Comparison of ENCODE assay signal across 8 cellular contexts in the genomic region with DNA sequence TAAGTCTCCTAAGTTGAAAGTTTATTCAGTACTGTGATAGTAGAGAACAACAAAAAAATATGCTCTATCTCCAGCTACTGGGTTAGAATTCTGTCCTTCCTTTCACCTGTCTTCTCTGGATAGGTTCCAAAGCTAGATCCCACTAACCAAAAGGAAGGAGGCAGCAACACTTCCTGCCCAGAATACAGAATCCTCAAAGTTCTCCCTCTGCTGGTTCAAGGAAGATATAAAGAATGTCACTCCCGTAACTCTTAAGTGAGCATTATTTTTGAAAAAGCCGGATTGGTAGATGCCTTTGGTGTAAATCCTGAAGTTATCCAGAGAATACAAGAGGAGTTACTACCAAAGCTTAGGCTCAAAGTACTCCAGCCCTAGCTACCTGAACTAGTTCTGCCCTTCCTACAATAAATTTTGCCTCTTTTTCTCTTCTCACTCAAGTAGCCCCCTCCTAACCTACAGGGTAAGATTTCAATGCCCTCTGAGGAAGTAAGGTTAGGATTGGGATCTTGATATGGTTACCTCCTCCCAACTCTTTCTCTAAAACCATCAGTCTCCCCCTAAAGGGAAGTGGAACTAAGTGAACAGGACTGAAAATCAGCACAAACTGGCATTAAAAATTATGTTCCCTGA. TPM values are rescaled to one million over a fixed set of nuclear protein-coding genes. Genes with fewer than 3 reads are reported as not detected.
DNase-seq lines count a peak whose midpoint lies in the region; ATAC-seq and TF ChIP-seq lines count a peak whose summit lies in the region.

No MANE protein-coding gene starts in this region.

- TF ChIP-seq CTCF in tibial nerve (IDR thresholded peaks at IDR 0.05) = peak in 3 of 5 experiments; percentile 15 to 56 (median 17)

- H3K9me3 ChIP-seq in adipocyte (ENCODE audit: control insufficient read depth, low read length) (no peaks in the 10 kb centered on the region), tibial nerve (no peaks in the 10 kb centered on the region)

- H3K9ac ChIP-seq in adipocyte (ENCODE audit: low read length) = no peak overlapping the region

- TF ChIP-seq EP300 in tibial nerve (IDR thresholded peaks at IDR 0.05) = no peak

- H3K4me1 ChIP-seq in adipocyte (ENCODE audit: control insufficient read depth, insufficient read depth, low read length) (no peaks in the 10 kb centered on the region), tibial nerve (peaks cover 0 to 10% (median 1%) of the 10 kb centered on the region in 4 donors)

- TF ChIP-seq POLR2A in tibial nerve (IDR thresholded peaks at IDR 0.05) = no peak

- 20 to 31% methylated on average over 2 of the region's 2 CpGs for WGBS in tibial nerve, 2 donors

- no peak for ATAC-seq in GM19467 (IDR thresholded peaks at IDR 0.05; ENCODE audit: unreplicated experiment)

- no peak overlapping the region for H3K27ac ChIP-seq in tibial nerve

- DNase-seq in GM03348 (ENCODE audit: low spot score) = peak; percentile 64
- peak; percentile 42 for DNase-seq in NAMALWA (ENCODE audit: low spot score)
- peak; percentile 83 for DNase-seq in adipocyte (ENCODE audit: low read depth)
- peak; percentile 67 for DNase-seq in iPS-NIHi11 (ENCODE audit: low spot score)
- no peak for DNase-seq in tibial nerve (ENCODE audit: low spot score in 2 of 2)
- no peak for DNase-seq in NCI-H345 treated with DMSO at 0.1 percent for 48 hours (lab: John Stamatoyannopoulos, UW; ENCODE audit: unreplicated experiment)
- no peak for DNase-seq in posterior cingulate gyrus

- H3K36me3 ChIP-seq in adipocyte (ENCODE audit: control insufficient read depth, insufficient read depth, low read length, severe bottlenecking) (peaks cover 23% of the 10 kb centered on the region), tibial nerve (peaks cover 0 to 38% (median 0%) of the 10 kb centered on the region in 3 donors)

- no peak overlapping the region for H3K4me3 ChIP-seq in adipocyte (ENCODE audit: low read length)
- no peak overlapping the region for H3K4me3 ChIP-seq in tibial nerve

- H3K27me3 ChIP-seq in adipocyte (replicated peaks; ENCODE audit: control insufficient read depth, insufficient read depth, low read length) (no peaks in the 10 kb centered on the region), tibial nerve (no peaks in the 10 kb centered on the region)

- intact Hi-C loops in posterior cingulate gyrus (cut with DNase I) = no loop called here

RNA-seq across cellular contexts. Expression of a gene that starts 26.0 kb away (rescaled TPM):
- total RNA-seq in tibial nerve = 10 to 100 TPM in 1 of 4 donors, 1 to 10 TPM in 2, not detected in 1; 5.2 to 12.7 (median 6.1) TPM

RNA-seq across cellular contexts. Expression of a gene that starts 34.9 kb away (rescaled TPM):
- total RNA-seq in tibial nerve = 10 to 100 TPM; 18.4 to 26.4 (median 22.9) TPM

RNA-seq across cellular contexts. Expression of a gene that starts 36.5 kb away (rescaled TPM):
- not detected for total RNA-seq in tibial nerve

Comparison
In these comparisons a context has a peak if more than half of its experiments do, and no peak if none do; other contexts are left out.
1. DNase-seq: peak in GM03348 (single experiment), NAMALWA (single experiment), adipocyte (single experiment) and iPS-NIHi11 (single experiment); none in tibial nerve (0 of 2), NCI-H345 treated with DMSO at 0.1 percent for 48 hours (single experiment) and posterior cingulate gyrus (0 of 10).